ENCODE assay signal across 7 cellular contexts in genomic region chr11:61733120-61733978, GRCh38. TPM values are rescaled to one million over a fixed set of nuclear protein-coding genes. Genes with fewer than 3 reads are reported as not detected.
A peak's percentile ranks its signal among the peaks of the same experiment; 100 is the strongest.
DNase-seq lines count a peak whose midpoint lies in the region; ATAC-seq, FAIRE-seq and TF ChIP-seq lines count a peak whose summit lies in the region.

No MANE protein-coding gene starts in this region.

- DNase-seq in NCI-H2196 (lab: John Stamatoyannopoulos, UW; ENCODE audit: unreplicated experiment) (peak; percentile 90), activated B cell treated with CpG ODN at 0.5 μM for 24 hours (peak; percentile 64), cardiac fibroblast (ENCODE audit: low read depth in 2 of 2) (peak; percentile 85 to 87), keratinocyte (ENCODE audit: low read depth, low spot score) (no peak)
- peak; percentile 71 to 73 for DNase-seq in stimulated activated CD4-positive, alpha-beta T cell treated with anti-CD3 and anti-CD28 coated beads, Interleukin-15, amount 100 ng/mL, for 48 hours (ENCODE audit: low read depth in 2 of 2)

- intact Hi-C loops in activated B cell treated with CpG ODN at 0.5 μM for 24 hours (cut with micrococcal nuclease) = loop anchor here (2.0 to 10.0 kb wide), 2 partner anchors 53 to 109 kb away; partner anchors contain the start of gene DAGLA

- peaks cover 18% of the 10 kb centered on the region for H3K4me1 ChIP-seq in keratinocyte (ENCODE audit: control insufficient read depth, extremely low read depth, insufficient read depth, low read length)

- no peak overlapping the region for H3K9ac ChIP-seq in keratinocyte (ENCODE audit: control insufficient read depth, extremely low read depth, insufficient read depth, low read length)

- no peak overlapping the region for H3K27ac Mint-ChIP-seq in activated B cell treated with CpG ODN at 0.5 μM for 24 hours

- H4K20me1 ChIP-seq in keratinocyte (ENCODE audit: control insufficient read depth, extremely low read depth, insufficient read depth, low read length) = peaks cover 15% of the 10 kb centered on the region

- H3K27me3 ChIP-seq in keratinocyte (ENCODE audit: control insufficient read depth, extremely low read depth, insufficient read depth, low read length) = peaks cover 44% of the 10 kb centered on the region

- H3K9me3 Mint-ChIP-seq in activated B cell treated with CpG ODN at 0.5 μM for 24 hours = no peaks in the 10 kb centered on the region

- CTCF ChIA-PET in activated B cell treated with CpG ODN at 0.5 μM for 24 hours (lab: Charles Lee) = interaction anchor here (0.6 to 1.6 kb wide), 15 partner anchors 9 to 375 kb away, joined by 3 to 8 read pairs (median 3); no protein-coding TSS in a partner anchor

- no peaks in the 10 kb centered on the region for H3K9me1 ChIP-seq in keratinocyte (ENCODE audit: control insufficient read depth, extremely low read depth, insufficient read depth, low read length)

- H3K4me3 ChIP-seq in cardiac fibroblast (replicated peaks in 1 of 2; ENCODE audit: low read depth in 2 of 2, low read length in 2 of 2) (no peak overlapping the region), keratinocyte (ENCODE audit: control insufficient read depth in 2 of 3, extremely low read depth in 1 of 3, insufficient read depth in 2 of 3, low read depth in 1 of 3, low read length in 3 of 3) (no peak overlapping the region)

- no peak overlapping the region for H3K4me2 ChIP-seq in keratinocyte (ENCODE audit: control insufficient read depth, extremely low read depth, insufficient read depth, low read depth, low read length)

- POLR2A ChIA-PET in activated B cell treated with CpG ODN at 0.5 μM for 24 hours (lab: Charles Lee) = no interaction called here

- H3K4me3 Mint-ChIP-seq in activated B cell treated with CpG ODN at 0.5 μM for 24 hours = no peak overlapping the region

- dilution Hi-C loops in keratinocyte (cut with MboI; ENCODE audit: extremely low pct_ligation_motif_present, low sequenced_read_pairs) = no loop called here

- peaks cover 4% of the 10 kb centered on the region for H3K4me1 Mint-ChIP-seq in activated B cell treated with CpG ODN at 0.5 μM for 24 hours

- H3K27me3 Mint-ChIP-seq in activated B cell treated with CpG ODN at 0.5 μM for 24 hours = no peaks in the 10 kb centered on the region

- no peaks in the 10 kb centered on the region for H3K36me3 ChIP-seq in keratinocyte (ENCODE audit: control insufficient read depth in 2 of 2, extremely low read depth in 1 of 2, insufficient read depth in 2 of 2, low read length in 2 of 2)

- H3K79me2 ChIP-seq in keratinocyte (ENCODE audit: control insufficient read depth, insufficient read depth, low read length) = no peaks in the 10 kb centered on the region

- H2AFZ ChIP-seq in keratinocyte (ENCODE audit: control insufficient read depth, low read length) = no peak overlapping the region

- FAIRE-seq in keratinocyte (lab: Jason Lieb, UNC) = peak; percentile 93

- no peaks in the 10 kb centered on the region for H3K9me3 ChIP-seq in keratinocyte (ENCODE audit: control insufficient read depth, low read depth, low read length)

- H3K27ac ChIP-seq in keratinocyte (ENCODE audit: control insufficient read depth, insufficient read depth, low read length) = no peak overlapping the region

- peak; percentile 44 for TF ChIP-seq CTCF in activated B cell treated with CpG ODN at 0.5 μM for 24 hours (IDR thresholded peaks at IDR 0.05)
- TF ChIP-seq CTCF in cardiac fibroblast (IDR thresholded peaks at IDR 0.05; ENCODE audit: low read depth, low read length) = peak; percentile 100
- peak; percentile 99 for TF ChIP-seq CTCF in keratinocyte (optimal IDR thresholded peaks at IDR 0.05 in 1 of 3, IDR thresholded peaks at IDR 0.05 in 1 of 3, conservative IDR thresholded peaks at IDR 0.05 in 1 of 3; ENCODE audit: extremely low read depth in 1 of 3, insufficient read depth in 2 of 3, low read length in 3 of 3)

- H3K36me3 Mint-ChIP-seq in activated B cell treated with CpG ODN at 0.5 μM for 24 hours (ENCODE audit: low read depth) = no peaks in the 10 kb centered on the region

- ATAC-seq in GM18502 (IDR thresholded peaks at IDR 0.05; ENCODE audit: poor library complexity, unreplicated experiment) (peak; percentile 75), HG03066 (IDR thresholded peaks at IDR 0.05; ENCODE audit: low read depth, unreplicated experiment) (peak; percentile 80), activated B cell treated with CpG ODN at 0.5 μM for 24 hours (ENCODE audit: low read depth) (peak; percentile 96)

RNA-seq across cellular contexts. Expression of gene MYRF, which starts 19.1 kb away (rescaled TPM):
- total RNA-seq in activated B cell treated with CpG ODN at 0.5 μM for 24 hours = 0.78 and 1.0 TPM in 2 replicates
- 0.14 to 0.24 TPM (median 0.24 TPM) in 3 replicates for polyA plus RNA-seq in keratinocyte
- polyA plus RNA-seq in keratinocyte (2011; ENCODE audit: low read depth) = 0.07 TPM
- polyA plus RNA-seq in keratinocyte (2011; cell fraction: cytosol; rRNA removed) = 0.13 and 0.17 TPM in 2 replicates
- 0.50 and 0.79 TPM in 2 replicates for polyA plus RNA-seq in keratinocyte (2011; cell fraction: nucleus; rRNA removed)
- 0.24 and 0.39 TPM in 2 replicates for polyA plus RNA-seq in keratinocyte (2012; ENCODE audit: low replicate concordance)
- 0.19 to 1.1 TPM (median 0.20 TPM) in 3 replicates for polyA minus RNA-seq in keratinocyte
- 0.96 TPM for polyA minus RNA-seq in keratinocyte (2011; cell fraction: cytosol; rRNA and poly(A)+ RNA removed)
- 0.47 and 0.53 TPM in 2 replicates for polyA minus RNA-seq in keratinocyte (2011; cell fraction: nucleus; rRNA and poly(A)+ RNA removed)

RNA-seq across cellular contexts. Expression of gene DAGLA, which starts 53.2 kb away (rescaled TPM):
- total RNA-seq in activated B cell treated with CpG ODN at 0.5 μM for 24 hours = not detected in 2 replicates
- polyA plus RNA-seq in keratinocyte = 0.03 to 0.08 TPM (median 0.04 TPM) in 3 replicates
- polyA plus RNA-seq in keratinocyte (2011; ENCODE audit: low read depth) = not detected
- 0.04 TPM in 2 replicates for polyA plus RNA-seq in keratinocyte (2011; cell fraction: cytosol; rRNA removed)
- polyA plus RNA-seq in keratinocyte (2011; cell fraction: nucleus; rRNA removed) = 0.20 and 0.23 TPM in 2 replicates
- 0.14 TPM in 1 of 2 replicates, not detected in the other for polyA plus RNA-seq in keratinocyte (2012; ENCODE audit: low replicate concordance)
- polyA minus RNA-seq in keratinocyte = 0.07 to 0.26 TPM (median 0.10 TPM) in 3 replicates
- polyA minus RNA-seq in keratinocyte (2011; cell fraction: cytosol; rRNA and poly(A)+ RNA removed) = 0.58 TPM
- 0.31 and 0.42 TPM in 2 replicates for polyA minus RNA-seq in keratinocyte (2011; cell fraction: nucleus; rRNA and poly(A)+ RNA removed)

RNA-seq across cellular contexts. Expression of gene TMEM258, which starts 59.0 kb away (rescaled TPM):
- 87.4 and 94.0 TPM in 2 replicates for total RNA-seq in activated B cell treated with CpG ODN at 0.5 μM for 24 hours
- 188 to 324 TPM (median 249 TPM) in 3 replicates for polyA plus RNA-seq in keratinocyte
- polyA plus RNA-seq in keratinocyte (2011; ENCODE audit: low read depth) = 8.9 TPM
- 175 and 222 TPM in 2 replicates for polyA plus RNA-seq in keratinocyte (2011; cell fraction: cytosol; rRNA removed)
- 55.4 and 64.3 TPM in 2 replicates for polyA plus RNA-seq in keratinocyte (2011; cell fraction: nucleus; rRNA removed)
- polyA plus RNA-seq in keratinocyte (2012; ENCODE audit: low replicate concordance) = 256 and 286 TPM in 2 replicates
- 95.2 to 174 TPM (median 118 TPM) in 3 replicates for polyA minus RNA-seq in keratinocyte
- polyA minus RNA-seq in keratinocyte (2011; cell fraction: cytosol; rRNA and poly(A)+ RNA removed) = 161 TPM
- 21.3 and 21.8 TPM in 2 replicates for polyA minus RNA-seq in keratinocyte (2011; cell fraction: nucleus; rRNA and poly(A)+ RNA removed)

RNA-seq across cellular contexts. Expression of gene FEN1, which starts 59.4 kb away (rescaled TPM):
- total RNA-seq in activated B cell treated with CpG ODN at 0.5 μM for 24 hours = 23.9 and 25.4 TPM in 2 replicates
- 10.0 to 26.7 TPM (median 25.8 TPM) in 3 replicates for polyA plus RNA-seq in keratinocyte
- 7.0 TPM for polyA plus RNA-seq in keratinocyte (2011; ENCODE audit: low read depth)
- 8.0 and 9.4 TPM in 2 replicates for polyA plus RNA-seq in keratinocyte (2011; cell fraction: cytosol; rRNA removed)
- 10.1 and 10.5 TPM in 2 replicates for polyA plus RNA-seq in keratinocyte (2011; cell fraction: nucleus; rRNA removed)
- 5.0 and 29.4 TPM in 2 replicates for polyA plus RNA-seq in keratinocyte (2012; ENCODE audit: low replicate concordance)
- 10.8 to 24.8 TPM (median 19.8 TPM) in 3 replicates for polyA minus RNA-seq in keratinocyte
- polyA minus RNA-seq in keratinocyte (2011; cell fraction: cytosol; rRNA and poly(A)+ RNA removed) = 8.6 TPM
- polyA minus RNA-seq in keratinocyte (2011; cell fraction: nucleus; rRNA and poly(A)+ RNA removed) = 8.4 and 9.7 TPM in 2 replicates

Comparison
In these comparisons a context has a peak if more than half of its experiments do, and no peak if none do; other contexts are left out.
1. CTCF ChIP-seq: peak in every context shown above with its lines; median percentile 100 in cardiac fibroblast; 99 in keratinocyte; 44 in activated B cell treated with CpG ODN at 0.5 μM for 24 hours.